Comparison of ENCODE assay signal across 1 cellular context in the genomic region with DNA sequence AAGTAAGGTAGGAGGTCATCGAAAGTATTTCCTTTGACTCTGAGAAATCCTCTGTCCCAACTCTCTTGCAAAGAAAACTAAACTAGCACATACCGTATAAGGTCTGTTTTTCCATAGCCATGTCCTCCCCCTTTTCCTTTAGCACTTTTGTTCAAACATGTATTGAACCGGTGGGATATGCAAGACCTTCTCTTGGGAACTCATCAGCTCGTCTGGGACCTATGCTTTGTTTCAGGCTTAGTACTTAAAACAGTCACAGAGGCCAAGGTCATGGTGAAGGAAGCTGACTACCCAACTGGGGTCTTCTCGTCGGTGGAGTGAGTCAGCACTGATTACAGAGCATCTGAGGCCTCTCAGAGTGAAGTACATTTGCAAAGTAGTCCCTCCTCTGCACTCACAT.
TF ChIP-seq lines count a peak whose summit lies in the region.

No MANE protein-coding gene starts in this region.

TF ChIP-seq in IMR-90, 13 proteins besides CTCF, POLR2A, EP300 and RAD21:
- TF ChIP-seq RCOR1 (IDR thresholded peaks at IDR 0.05; ENCODE audit: insufficient replicate concordance, low read length): no peak
- TF ChIP-seq MXI1 (IDR thresholded peaks at IDR 0.05; ENCODE audit: borderline replicate concordance, low read depth, low read length): no peak
- TF ChIP-seq FOS (IDR thresholded peaks at IDR 0.05; ENCODE audit: low read depth, low read length): no peak
- no peak for TF ChIP-seq NFE2L2 (IDR thresholded peaks at IDR 0.05; ENCODE audit: low read depth, low read length)
- TF ChIP-seq, protein P1, sequence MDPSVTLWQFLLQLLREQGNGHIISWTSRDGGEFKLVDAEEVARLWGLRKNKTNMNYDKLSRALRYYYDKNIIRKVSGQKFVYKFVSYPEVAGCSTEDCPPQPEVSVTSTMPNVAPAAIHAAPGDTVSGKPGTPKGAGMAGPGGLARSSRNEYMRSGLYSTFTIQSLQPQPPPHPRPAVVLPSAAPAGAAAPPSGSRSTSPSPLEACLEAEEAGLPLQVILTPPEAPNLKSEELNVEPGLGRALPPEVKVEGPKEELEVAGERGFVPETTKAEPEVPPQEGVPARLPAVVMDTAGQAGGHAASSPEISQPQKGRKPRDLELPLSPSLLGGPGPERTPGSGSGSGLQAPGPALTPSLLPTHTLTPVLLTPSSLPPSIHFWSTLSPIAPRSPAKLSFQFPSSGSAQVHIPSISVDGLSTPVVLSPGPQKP (IDR thresholded peaks at IDR 0.05; ENCODE audit: borderline replicate concordance, low read depth, low read length): no peak
- TF ChIP-seq RFX5 (IDR thresholded peaks at IDR 0.05; ENCODE audit: low read depth, low read length): no peak
- TF ChIP-seq CHD1 (IDR thresholded peaks at IDR 0.05; ENCODE audit: low read depth, low read length): no peak
- no peak for TF ChIP-seq CEBPB (IDR thresholded peaks at IDR 0.05; ENCODE audit: low read depth, low read length)
- TF ChIP-seq MAFK (IDR thresholded peaks at IDR 0.05; ENCODE audit: low read depth, low read length): no peak
- TF ChIP-seq BHLHE40 (IDR thresholded peaks at IDR 0.05; ENCODE audit: low read depth, low read length): no peak
- TF ChIP-seq SMC3 (IDR thresholded peaks at IDR 0.05; ENCODE audit: low read depth, low read length): no peak
